ENCODE assay signal across 17 cellular contexts in the genomic region with DNA sequence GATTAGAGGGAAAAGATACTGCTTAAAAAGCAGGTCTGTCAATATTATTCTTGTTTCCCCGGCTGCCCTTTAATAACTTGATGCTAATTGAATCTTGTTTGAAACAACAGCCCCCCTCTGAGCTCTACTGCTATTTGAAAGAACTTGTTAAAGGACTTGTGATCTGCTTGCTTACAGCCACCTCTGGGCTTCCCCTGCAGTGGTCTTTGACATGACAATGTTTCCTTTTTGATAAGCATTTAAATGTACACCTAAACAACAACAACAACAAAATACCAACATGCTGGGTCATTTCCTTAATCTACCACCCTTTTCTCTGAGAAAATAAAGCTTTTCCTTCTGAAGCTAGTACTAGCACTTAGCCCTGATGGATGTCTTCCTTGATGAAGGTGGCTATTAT. TPM values are rescaled to one million over a fixed set of nuclear protein-coding genes. Genes with fewer than 3 reads are reported as not detected.
"Had no signal": no experiment of that assay in that cellular context is flagged by ENCODE, and none has a peak within 500 bp of the region (broad histone marks: within the 10 kb centered on the region; RNA-seq: fewer than 3 reads in every experiment).

No MANE protein-coding gene starts in this region.

- H3K4me1 ChIP-seq: psoas muscle, testis had no signal

- DNase-seq: heart left ventricle; mammary epithelial cell; psoas muscle; retina; right lobe of liver; stimulated activated CD4-positive, alpha-beta T cell treated with anti-CD3 and anti-CD28 coated beads, Interleukin-4, amount 100 ng/mL, for 1 hour; stimulated activated CD8-positive, alpha-beta memory T cell treated with anti-CD3 and anti-CD28 coated beads, Interleukin-4, amount 100 ng/mL, for 48 hours; testis; upper lobe of right lung had no signal

- ATAC-seq: heart left ventricle; natural killer cell treated with Interleukin-12 subunit alpha and Interleukin-12 subunit beta and Interleukin-15 and Interleukin-18, amount 100 ng/mL, for 72 hours; psoas muscle; right lobe of liver; stimulated activated effector memory CD8-positive, alpha-beta T cell treated with anti-CD3 and anti-CD28 coated beads, Interleukin-12 subunit alpha, Interleukin-12 subunit beta, amount 100 ng/mL, for 72 hours; upper lobe of right lung had no signal

- H3K27me3 ChIP-seq: testis had no signal

- H3K9me3 ChIP-seq: heart left ventricle, psoas muscle, right lobe of liver, testis, tibial nerve, upper lobe of right lung, vagina had no signal

- H3K36me3 Mint-ChIP-seq: stimulated activated effector memory CD8-positive, alpha-beta T cell treated with anti-CD3 and anti-CD28 coated beads, Interleukin-12 subunit alpha, Interleukin-12 subunit beta, amount 100 ng/mL, for 72 hours had no signal

- H3K4me3 Mint-ChIP-seq: dendritic cell treated with granulocyte-macrophage colony-stimulating factor and Interleukin-4, amounts not matched to agents 40 ng/mL and 50 ng/mL, for 4 days; natural killer cell treated with Interleukin-12 subunit alpha and Interleukin-12 subunit beta and Interleukin-15 and Interleukin-18, amount 100 ng/mL, for 72 hours; stimulated activated effector memory CD8-positive, alpha-beta T cell treated with anti-CD3 and anti-CD28 coated beads, Interleukin-12 subunit alpha, Interleukin-12 subunit beta, amount 100 ng/mL, for 72 hours; stimulated activated naive CD8-positive, alpha-beta T cell treated with anti-CD3 and anti-CD28 coated beads, Interleukin-15, Interleukin-2, amounts not matched to agents 100 ng/mL and 50 ng/mL, for 24 hours had no signal

- H3K4me3 ChIP-seq: heart left ventricle, psoas muscle, right lobe of liver, testis, tibial nerve, upper lobe of right lung, vagina had no signal

- H3K27ac Mint-ChIP-seq: dendritic cell treated with granulocyte-macrophage colony-stimulating factor and Interleukin-4, amounts not matched to agents 40 ng/mL and 50 ng/mL, for 4 days; natural killer cell treated with Interleukin-12 subunit alpha and Interleukin-12 subunit beta and Interleukin-15 and Interleukin-18, amount 100 ng/mL, for 72 hours; stimulated activated effector memory CD8-positive, alpha-beta T cell treated with anti-CD3 and anti-CD28 coated beads, Interleukin-12 subunit alpha, Interleukin-12 subunit beta, amount 100 ng/mL, for 72 hours; stimulated activated naive CD8-positive, alpha-beta T cell treated with anti-CD3 and anti-CD28 coated beads, Interleukin-15, Interleukin-2, amounts not matched to agents 100 ng/mL and 50 ng/mL, for 24 hours had no signal

- H3K9me3 Mint-ChIP-seq: dendritic cell treated with granulocyte-macrophage colony-stimulating factor and Interleukin-4, amounts not matched to agents 40 ng/mL and 50 ng/mL, for 4 days; natural killer cell treated with Interleukin-12 subunit alpha and Interleukin-12 subunit beta and Interleukin-15 and Interleukin-18, amount 100 ng/mL, for 72 hours; stimulated activated effector memory CD8-positive, alpha-beta T cell treated with anti-CD3 and anti-CD28 coated beads, Interleukin-12 subunit alpha, Interleukin-12 subunit beta, amount 100 ng/mL, for 72 hours; stimulated activated naive CD8-positive, alpha-beta T cell treated with anti-CD3 and anti-CD28 coated beads, Interleukin-15, Interleukin-2, amounts not matched to agents 100 ng/mL and 50 ng/mL, for 24 hours had no signal

- H3K27ac ChIP-seq: heart left ventricle, parathyroid adenoma, psoas muscle, right lobe of liver, testis, tibial nerve, upper lobe of right lung, vagina had no signal

- H3K36me3 ChIP-seq: heart left ventricle, right lobe of liver, tibial nerve, upper lobe of right lung, vagina had no signal

RNA-seq across cellular contexts. Expression of a gene that starts 3.9 kb away (rescaled TPM):
- total RNA-seq: mammary epithelial cell; myocyte; natural killer cell treated with Interleukin-12 subunit alpha and Interleukin-12 subunit beta and Interleukin-15 and Interleukin-18, amount 100 ng/mL, for 72 hours; right lobe of liver had no signal

RNA-seq across cellular contexts. Expression of a gene that starts 35.2 kb away (rescaled TPM):
- total RNA-seq: mammary epithelial cell; myocyte; natural killer cell treated with Interleukin-12 subunit alpha and Interleukin-12 subunit beta and Interleukin-15 and Interleukin-18, amount 100 ng/mL, for 72 hours; right lobe of liver had no signal

RNA-seq across cellular contexts. Expression of a gene that starts 41.0 kb away (rescaled TPM):
- total RNA-seq: mammary epithelial cell; myocyte; natural killer cell treated with Interleukin-12 subunit alpha and Interleukin-12 subunit beta and Interleukin-15 and Interleukin-18, amount 100 ng/mL, for 72 hours; right lobe of liver had no signal
